Comparison of ENCODE assay signal across 21 cellular contexts in the genomic region with DNA sequence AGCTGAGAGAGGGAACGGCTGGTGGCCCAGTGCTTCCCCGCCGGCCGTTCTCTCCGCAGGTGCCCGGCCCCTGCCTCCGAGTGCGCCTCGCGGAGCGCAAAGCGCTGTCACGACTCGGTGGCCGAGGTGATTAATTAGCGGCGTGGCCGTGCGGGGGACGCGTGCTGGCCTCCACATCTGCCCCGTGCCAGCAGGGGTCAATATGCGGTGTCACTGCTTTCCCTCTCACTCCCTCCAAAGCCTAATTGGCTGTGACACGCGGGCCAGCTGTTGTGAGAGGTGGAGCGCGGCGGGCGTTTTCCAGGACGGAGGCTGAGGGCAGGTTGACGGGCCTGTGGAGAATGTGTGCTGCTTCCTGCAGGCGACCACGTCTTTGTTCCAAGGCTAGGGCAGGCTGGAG.
DNase-seq lines count a peak whose midpoint lies in the region; ATAC-seq and TF ChIP-seq lines count a peak whose summit lies in the region.
"Had no signal": no experiment of that assay in that cellular context is flagged by ENCODE, and none has a peak within 500 bp of the region (broad histone marks: within the 10 kb centered on the region; RNA-seq: fewer than 3 reads in every experiment).

No MANE protein-coding gene starts in this region.

- H3K4me1 ChIP-seq in right atrium auricular region (no peaks in the 10 kb centered on the region), endodermal cell (ENCODE audit: control insufficient read depth, insufficient read depth, low read length) (peaks cover 5% of the 10 kb centered on the region), mesenchymal stem cell (ENCODE audit: control insufficient read depth, insufficient read depth, low read depth, low read length) (peaks cover 4% of the 10 kb centered on the region)

- no peaks in the 10 kb centered on the region for H3K36me3 ChIP-seq in right atrium auricular region
- no peaks in the 10 kb centered on the region for H3K36me3 ChIP-seq in endodermal cell (ENCODE audit: control insufficient read depth, insufficient read depth, low read length)
- no peaks in the 10 kb centered on the region for H3K36me3 ChIP-seq in mesenchymal stem cell (ENCODE audit: control insufficient read depth in 1 of 2, insufficient read depth in 2 of 2, low read depth in 1 of 2, low read length in 2 of 2)

- no peak overlapping the region for H3K23ac ChIP-seq in mesenchymal stem cell (ENCODE audit: low read length in 2 of 2)

- H3K27me3 ChIP-seq in right atrium auricular region (peaks cover 0 to 7% of the 10 kb centered on the region in 2 donors), endodermal cell (ENCODE audit: control insufficient read depth, insufficient read depth, low read length, poor library complexity, severe bottlenecking) (peaks cover 61% of the 10 kb centered on the region), mesenchymal stem cell (ENCODE audit: control insufficient read depth in 1 of 2, insufficient read depth in 1 of 2, low read length in 2 of 2) (peaks cover 33 to 47% of the 10 kb centered on the region in 2 experiments)
- H3K27me3 ChIP-seq: testis had no signal

- H3K79me1 ChIP-seq in mesenchymal stem cell (replicated peaks; ENCODE audit: low read length, poor library complexity, severe bottlenecking) = no peaks in the 10 kb centered on the region

- H3K9ac ChIP-seq in endodermal cell (ENCODE audit: extremely low read depth, low read length, poor library complexity, severe bottlenecking) = no peak overlapping the region
- no peak overlapping the region for H3K9ac ChIP-seq in mesenchymal stem cell (ENCODE audit: low read length)

- no peak overlapping the region for H4K8ac ChIP-seq in mesenchymal stem cell (ENCODE audit: low read length)

- H3K4me2 ChIP-seq in mesenchymal stem cell (ENCODE audit: low read length, poor library complexity, severe bottlenecking) = no peak overlapping the region

- H3K4ac ChIP-seq in mesenchymal stem cell (ENCODE audit: low read depth in 1 of 2, low read length in 2 of 2) = no peak overlapping the region

- H2AFZ ChIP-seq in mesenchymal stem cell (ENCODE audit: low read depth, low read length) = no peak overlapping the region

- H3K4me3 Mint-ChIP-seq in endodermal cell = peak overlapping the region; percentile 36
- peak overlapping the region; percentile 39 for H3K4me3 Mint-ChIP-seq in type B pancreatic cell
- H3K4me3 Mint-ChIP-seq: activated B cell treated with CpG ODN at 0.5 μM for 24 hours; activated CD4-positive, alpha-beta memory T cell treated with anti-CD3 and anti-CD28 coated beads, Interleukin-2, amount 10 ng/mL, durations not matched to agents 7 days and 5 days; central memory CD8-positive, alpha-beta T cell; natural killer cell; T-helper 2 cell treated with Interferon-gamma antibody and Interleukin-4, amounts not matched to agents 5 μg/mL and 100 μg/mL, for 36 hours had no signal

- peak overlapping the region; percentile 31 for H4K91ac ChIP-seq in mesenchymal stem cell (ENCODE audit: low read length)

- no peak overlapping the region for H2BK12ac ChIP-seq in mesenchymal stem cell (ENCODE audit: low read length in 2 of 2)

- H3K9me3 ChIP-seq in right atrium auricular region (no peaks in the 10 kb centered on the region), endodermal cell (ENCODE audit: control insufficient read depth, low read length) (no peaks in the 10 kb centered on the region), mesenchymal stem cell (ENCODE audit: control insufficient read depth, low read length) (no peaks in the 10 kb centered on the region)
- H3K9me3 ChIP-seq: testis had no signal

- H3K9me3 Mint-ChIP-seq in endodermal cell (no peaks in the 10 kb centered on the region), type B pancreatic cell (no peaks in the 10 kb centered on the region)
- H3K9me3 Mint-ChIP-seq: activated B cell treated with CpG ODN at 0.5 μM for 24 hours; activated CD4-positive, alpha-beta memory T cell treated with anti-CD3 and anti-CD28 coated beads, Interleukin-2, amount 10 ng/mL, durations not matched to agents 7 days and 5 days; central memory CD8-positive, alpha-beta T cell; natural killer cell; T-helper 2 cell treated with Interferon-gamma antibody and Interleukin-4, amounts not matched to agents 5 μg/mL and 100 μg/mL, for 36 hours had no signal

- H2BK120ac ChIP-seq in mesenchymal stem cell (ENCODE audit: low read depth, low read length) = no peak overlapping the region

- no peak overlapping the region for H2AK5ac ChIP-seq in mesenchymal stem cell (ENCODE audit: low read length, severe bottlenecking)

- ATAC-seq in left ventricle myocardium superior = no peak
- ATAC-seq in GM19452 (IDR thresholded peaks at IDR 0.05; ENCODE audit: unreplicated experiment) = no peak

- TF ChIP-seq CTCF in right atrium auricular region (IDR thresholded peaks at IDR 0.05) (no peak), endodermal cell (conservative IDR thresholded peaks at IDR 0.05) (no peak), type B pancreatic cell (conservative IDR thresholded peaks at IDR 0.05) (no peak)

- no peak overlapping the region for H3K14ac ChIP-seq in mesenchymal stem cell (ENCODE audit: low read length in 2 of 2)

- H3K36me3 Mint-ChIP-seq in endodermal cell (ENCODE audit: low read depth) (no peaks in the 10 kb centered on the region), type B pancreatic cell (no peaks in the 10 kb centered on the region)
- H3K36me3 Mint-ChIP-seq: CD14-positive monocyte, natural killer cell had no signal

- WGBS in endodermal cell (ENCODE audit: insufficient coverage in 1 of 2, insufficient read length in 1 of 2), 2 experiments = 19 to 24% methylated on average over 5 to 33 of the region's 33 CpGs
- WGBS in mesenchymal stem cell = 7% methylated on average over 29 of the region's 33 CpGs

- H3K4me3 ChIP-seq in right atrium auricular region = no peak overlapping the region
- no peak overlapping the region for H3K4me3 ChIP-seq in endodermal cell (ENCODE audit: low read length)
- H3K4me3 ChIP-seq in mesenchymal stem cell (ENCODE audit: insufficient read depth in 1 of 2, low read depth in 1 of 2, low read length in 2 of 2) = no peak overlapping the region
- H3K4me3 ChIP-seq: testis had no signal

- intact Hi-C loops in left ventricle myocardium superior (cut with micrococcal nuclease) = no loop called here

- H3K4me1 Mint-ChIP-seq in endodermal cell (no peaks in the 10 kb centered on the region), type B pancreatic cell (ENCODE audit: unreplicated experiment) (peaks cover 6% of the 10 kb centered on the region)
- H3K4me1 Mint-ChIP-seq: activated B cell treated with CpG ODN at 0.5 μM for 24 hours; activated CD4-positive, alpha-beta memory T cell treated with anti-CD3 and anti-CD28 coated beads, Interleukin-2, amount 10 ng/mL, durations not matched to agents 7 days and 5 days; CD14-positive monocyte; central memory CD8-positive, alpha-beta T cell; natural killer cell had no signal

- no peak overlapping the region for H2BK5ac ChIP-seq in mesenchymal stem cell (ENCODE audit: low read depth, low read length, poor library complexity, severe bottlenecking)

- peak; percentile 33 for DNase-seq in left ventricle myocardium superior
- no peak for DNase-seq in right atrium auricular region (ENCODE audit: low spot score)
- peak; percentile 83 for DNase-seq in endodermal cell
- no peak for DNase-seq in mesenchymal stem cell
- DNase-seq in type B pancreatic cell (ENCODE audit: extremely low spot score, unreplicated experiment) = no peak
- no peak for DNase-seq in NCI-H146 treated with DMSO at 0.1 percent for 48 hours (lab: John Stamatoyannopoulos, UW; ENCODE audit: unreplicated experiment)
- DNase-seq in mucosa of gallbladder (ENCODE audit: low spot score) = no peak
- DNase-seq: activated B cell treated with CpG ODN at 0.5 μM for 24 hours; activated CD4-positive, alpha-beta memory T cell treated with anti-CD3 and anti-CD28 coated beads, Interleukin-2, amount 10 ng/mL, durations not matched to agents 7 days and 5 days; activated naive CD4-positive, alpha-beta T cell treated with Interleukin-2 at 50 U/mL for 16 hours; amygdala; effector CD4-positive, alpha-beta T cell; natural killer cell; NCI-H1436; NCI-H748 treated with DMSO at 0.1 percent for 48 hours; SIG-M5; testis had no signal

- H3K27ac Mint-ChIP-seq in endodermal cell (no peak overlapping the region), type B pancreatic cell (no peak overlapping the region)
- H3K27ac Mint-ChIP-seq: activated B cell treated with CpG ODN at 0.5 μM for 24 hours; activated CD4-positive, alpha-beta memory T cell treated with anti-CD3 and anti-CD28 coated beads, Interleukin-2, amount 10 ng/mL, durations not matched to agents 7 days and 5 days; natural killer cell; T-helper 2 cell treated with Interferon-gamma antibody and Interleukin-4, amounts not matched to agents 5 μg/mL and 100 μg/mL, for 36 hours had no signal

- no peak overlapping the region for H3K18ac ChIP-seq in mesenchymal stem cell (ENCODE audit: low read depth in 1 of 2, low read length in 2 of 2)

- no peak overlapping the region for H2BK15ac ChIP-seq in mesenchymal stem cell (ENCODE audit: low read depth, poor library complexity, severe bottlenecking)

- peaks cover 75% of the 10 kb centered on the region for H3K27me3 Mint-ChIP-seq in endodermal cell (ENCODE audit: insufficient read depth)
- peaks cover 85% of the 10 kb centered on the region for H3K27me3 Mint-ChIP-seq in type B pancreatic cell

- no peak overlapping the region for H3K27ac ChIP-seq in right atrium auricular region
- H3K27ac ChIP-seq in endodermal cell (ENCODE audit: low read depth, low read length) = no peak overlapping the region
- no peak overlapping the region for H3K27ac ChIP-seq in mesenchymal stem cell (ENCODE audit: low read length, poor library complexity, severe bottlenecking)
- H3K27ac ChIP-seq: testis had no signal

Comparison
In these comparisons a context has a peak if more than half of its experiments do, and no peak if none do; other contexts are left out.
1. DNase-seq: peak in left ventricle myocardium superior (single experiment) and endodermal cell (single experiment); none in right atrium auricular region (single experiment), mesenchymal stem cell (single experiment), type B pancreatic cell (single experiment), NCI-H146 treated with DMSO at 0.1 percent for 48 hours (single experiment) and mucosa of gallbladder (single experiment).